In the genomic region with DNA sequence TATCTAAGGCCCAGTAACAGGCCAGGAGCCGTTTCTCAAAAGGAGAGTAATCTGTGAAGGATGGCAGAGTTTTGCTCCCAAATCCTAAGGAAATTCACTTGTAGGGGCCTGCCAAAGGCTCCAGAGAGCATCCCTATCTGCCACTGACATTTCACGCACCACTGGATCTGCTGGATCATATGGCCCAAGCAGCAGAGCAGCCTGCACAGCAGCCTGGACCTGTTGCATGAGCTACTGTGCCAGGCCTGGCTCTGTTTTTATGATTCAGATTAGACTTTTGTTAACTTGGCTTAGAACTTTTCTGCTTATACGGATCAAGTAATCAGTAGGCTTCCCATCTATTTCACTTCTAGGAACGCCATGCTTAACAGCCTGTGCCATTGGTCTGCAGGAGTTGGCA, we compare ENCODE assay signal across 8 cellular contexts.
"Had no signal": no experiment of that assay in that cellular context is flagged by ENCODE, and none has a peak within 500 bp of the region (broad histone marks: within the 10 kb centered on the region; RNA-seq: fewer than 3 reads in every experiment).

No MANE protein-coding gene starts in this region.

- DNase-seq: GM23248, H9, HCEC 1CT, HFFc6, KBM-7 had no signal

- H3K27ac Mint-ChIP-seq: H9, HFFc6, IgD-negative memory B cell had no signal

- H3K36me3 Mint-ChIP-seq: IgD-negative memory B cell had no signal

- H3K27ac ChIP-seq: GM23248, HL-60, KMS-11 had no signal

- H3K4me2 ChIP-seq: KMS-11 had no signal

- H3K4me1 Mint-ChIP-seq: IgD-negative memory B cell had no signal

- H3K9me3 Mint-ChIP-seq: H9, HFFc6, IgD-negative memory B cell had no signal

- H2AFZ ChIP-seq: GM23248 had no signal

- H3K4me3 ChIP-seq: GM23248 had no signal

- H3K9ac ChIP-seq: GM23248, KMS-11 had no signal

- H3K4me3 Mint-ChIP-seq: H9, HFFc6, IgD-negative memory B cell had no signal
